21 cellular contexts compared by ENCODE assay signal in genomic region chr16:4498546-4499195, GRCh38. TPM values are rescaled to one million over a fixed set of nuclear protein-coding genes. Genes with fewer than 3 reads are reported as not detected.
DNase-seq lines count a peak whose midpoint lies in the region; ATAC-seq and TF ChIP-seq lines count a peak whose summit lies in the region.
"Had no signal": no experiment of that assay in that cellular context is flagged by ENCODE, and none has a peak within 500 bp of the region (broad histone marks: within the 10 kb centered on the region; RNA-seq: fewer than 3 reads in every experiment).

No MANE protein-coding gene starts in this region.

- H3K4me2 ChIP-seq in mammary epithelial cell (ENCODE audit: insufficient read depth, low read depth, low read length), result peak overlapping the region; percentile 10
- H3K4me2 ChIP-seq: GM23338 had no signal

- H3K27me3 Mint-ChIP-seq in stimulated activated naive CD8-positive, alpha-beta T cell treated with anti-CD3 and anti-CD28 coated beads, Interleukin-15, Interleukin-2, amounts not matched to agents 100 ng/mL and 50 ng/mL, for 24 hours, result no peaks in the 10 kb centered on the region
- no peaks in the 10 kb centered on the region for H3K27me3 Mint-ChIP-seq in type B pancreatic cell
- H3K27me3 Mint-ChIP-seq: activated CD4-positive, alpha-beta memory T cell treated with anti-CD3 and anti-CD28 coated beads for 36 hours; brain had no signal

- H3K27me3 ChIP-seq in mammary epithelial cell (ENCODE audit: insufficient read depth, low read length) (no peaks in the 10 kb centered on the region), right atrium auricular region (no peaks in the 10 kb centered on the region)

- H3K27ac ChIP-seq in mammary epithelial cell (ENCODE audit: insufficient read depth, low read depth, low read length) (peak overlapping the region; percentile 8), right atrium auricular region (no peak overlapping the region)
- H3K27ac ChIP-seq: SK-N-MC had no signal

- H3K4me1 ChIP-seq in mammary epithelial cell (ENCODE audit: insufficient read depth, low read length) (peaks cover 76% of the 10 kb centered on the region), right atrium auricular region (peaks cover 3 to 46% of the 10 kb centered on the region in 2 donors)

- no TSS peak for BruUV-seq in mammary epithelial cell (replicated peaks; lab: Mats Ljungman, UMichigan)

- peaks cover 12% of the 10 kb centered on the region for H3K36me3 Mint-ChIP-seq in stimulated activated naive CD8-positive, alpha-beta T cell treated with anti-CD3 and anti-CD28 coated beads, Interleukin-15, Interleukin-2, amounts not matched to agents 100 ng/mL and 50 ng/mL, for 24 hours (ENCODE audit: low read depth)
- H3K36me3 Mint-ChIP-seq in type B pancreatic cell, result no peaks in the 10 kb centered on the region

- peaks cover 80% of the 10 kb centered on the region for H3K79me2 ChIP-seq in mammary epithelial cell (ENCODE audit: insufficient read depth, low read length)

- H2AFZ ChIP-seq in mammary epithelial cell (ENCODE audit: low read depth, low read length), result no peak overlapping the region
- H2AFZ ChIP-seq: GM23338 had no signal

- WGBS in mammary epithelial cell (ENCODE audit: low coverage, missing lambda C conversion rate), result 54% methylated on average over 8 of the region's 8 CpGs

- H4K20me1 ChIP-seq in mammary epithelial cell (ENCODE audit: insufficient read depth, low read length), result no peaks in the 10 kb centered on the region

- H3K4me1 Mint-ChIP-seq in stimulated activated naive CD8-positive, alpha-beta T cell treated with anti-CD3 and anti-CD28 coated beads, Interleukin-15, Interleukin-2, amounts not matched to agents 100 ng/mL and 50 ng/mL, for 24 hours (ENCODE audit: low read depth), result peaks cover 85% of the 10 kb centered on the region
- H3K4me1 Mint-ChIP-seq in type B pancreatic cell (ENCODE audit: unreplicated experiment), result peaks cover 26% of the 10 kb centered on the region

- ATAC-seq in stimulated activated naive CD8-positive, alpha-beta T cell treated with anti-CD3 and anti-CD28 coated beads, Interleukin-15, Interleukin-2, amounts not matched to agents 100 U/mL and 50 U/mL, for 24 hours, result no peak
- ATAC-seq in GM18519 (IDR thresholded peaks at IDR 0.05; ENCODE audit: low FRiP score, unreplicated experiment), result no peak
- ATAC-seq: GM23338 had no signal

- no peaks in the 10 kb centered on the region for H3K36me3 ChIP-seq in mammary epithelial cell (ENCODE audit: insufficient read depth, low read length)
- H3K36me3 ChIP-seq in right atrium auricular region, result peaks cover 15% of the 10 kb centered on the region

- no peak for DNase-seq in stimulated activated naive CD8-positive, alpha-beta T cell treated with anti-CD3 and anti-CD28 coated beads, Interleukin-15, Interleukin-2, amounts not matched to agents 100 U/mL and 50 U/mL, for 24 hours
- DNase-seq in mammary epithelial cell (peak; percentile 68), kidney glomerular epithelial cell (lab: John Stamatoyannopoulos, UW) (peak; percentile 37), type B pancreatic cell (ENCODE audit: extremely low spot score, unreplicated experiment) (no peak), GM10266 (ENCODE audit: extremely low spot score) (no peak), right atrium auricular region (ENCODE audit: low spot score) (no peak)
- DNase-seq: activated CD4-positive, alpha-beta memory T cell treated with anti-CD3 and anti-CD28 coated beads for 36 hours; activated gamma-delta T cell; Caco-2; GDM1; NCI-H2029 treated with DMSO at 0.1 percent for 48 hours; NCI-H524 treated with DMSO at 0.1 percent for 48 hours; nephron progenitor cell; stimulated activated CD4-positive, alpha-beta T cell treated with anti-CD3 and anti-CD28 coated beads, Interleukin-12 subunit alpha, Interleukin-12 subunit beta, amount 100 ng/mL, for 4 hours; stimulated activated naive CD4-positive, alpha-beta T cell had no signal

- H3K9me3 ChIP-seq in mammary epithelial cell (replicated peaks; ENCODE audit: insufficient read depth, low read length) (no peaks in the 10 kb centered on the region), right atrium auricular region (no peaks in the 10 kb centered on the region)
- H3K9me3 ChIP-seq: Caco-2 had no signal

- no peak overlapping the region for H3K9ac ChIP-seq in mammary epithelial cell (ENCODE audit: insufficient read depth, low read length)

- H3K4me3 ChIP-seq in mammary epithelial cell (replicated peaks in 1 of 3; ENCODE audit: insufficient read depth in 1 of 3, low read depth in 2 of 3, low read length in 3 of 3), result no peak overlapping the region
- H3K4me3 ChIP-seq in right atrium auricular region, result no peak overlapping the region
- H3K4me3 ChIP-seq: GM23338, SK-N-MC had no signal

- intact Hi-C loops in mammary epithelial cell (cut with micrococcal nuclease), result no loop called here

- H3K4me3 Mint-ChIP-seq in stimulated activated naive CD8-positive, alpha-beta T cell treated with anti-CD3 and anti-CD28 coated beads, Interleukin-15, Interleukin-2, amounts not matched to agents 100 ng/mL and 50 ng/mL, for 24 hours, result no peak overlapping the region
- no peak overlapping the region for H3K4me3 Mint-ChIP-seq in type B pancreatic cell
- H3K4me3 Mint-ChIP-seq: activated CD4-positive, alpha-beta memory T cell treated with anti-CD3 and anti-CD28 coated beads for 36 hours; brain; GM23338; nephron progenitor cell had no signal

- dilution Hi-C loops in mammary epithelial cell (cut with HindIII; ENCODE audit: low sequenced_read_pairs), result no loop called here

- peak overlapping the region; percentile 19 for H3K27ac Mint-ChIP-seq in stimulated activated naive CD8-positive, alpha-beta T cell treated with anti-CD3 and anti-CD28 coated beads, Interleukin-15, Interleukin-2, amounts not matched to agents 100 ng/mL and 50 ng/mL, for 24 hours
- peak overlapping the region; percentile 26 for H3K27ac Mint-ChIP-seq in type B pancreatic cell
- H3K27ac Mint-ChIP-seq: activated CD4-positive, alpha-beta memory T cell treated with anti-CD3 and anti-CD28 coated beads for 36 hours; GM23338 had no signal

- H3K9me3 Mint-ChIP-seq in stimulated activated naive CD8-positive, alpha-beta T cell treated with anti-CD3 and anti-CD28 coated beads, Interleukin-15, Interleukin-2, amounts not matched to agents 100 ng/mL and 50 ng/mL, for 24 hours, result no peaks in the 10 kb centered on the region
- no peaks in the 10 kb centered on the region for H3K9me3 Mint-ChIP-seq in type B pancreatic cell
- H3K9me3 Mint-ChIP-seq: activated CD4-positive, alpha-beta memory T cell treated with anti-CD3 and anti-CD28 coated beads for 36 hours; brain; GM23338; nephron progenitor cell had no signal

- CTCF ChIA-PET in mammary epithelial cell (lab: Charles Lee; ENCODE audit: low non-redundant PET), result no interaction called here

- TF ChIP-seq CTCF in mammary epithelial cell (conservative IDR thresholded peaks at IDR 0.05 in 1 of 2, IDR thresholded peaks at IDR 0.05 in 1 of 2; ENCODE audit: extremely low read depth in 1 of 2, insufficient read depth in 1 of 2, low read depth in 1 of 2, low read length in 2 of 2) (no peak), type B pancreatic cell (conservative IDR thresholded peaks at IDR 0.05) (no peak), GM10266 (IDR thresholded peaks at IDR 0.05; ENCODE audit: control insufficient read depth, insufficient read depth, low read depth, missing control alignments) (no peak), right atrium auricular region (IDR thresholded peaks at IDR 0.05) (no peak)

- in situ Hi-C loops in mammary epithelial cell (cut with MboI; ENCODE audit: low sequenced_read_pairs in 2 of 2), result no loop called here

RNA-seq across cellular contexts. Expression of gene HMOX2, which starts 22.5 kb away (rescaled TPM):
- total RNA-seq in mammary epithelial cell (10 to 100 TPM; 55.8 to 98.4 TPM), type B pancreatic cell (ENCODE audit: low replicate concordance) (37.8 and 46.2 TPM in 2 replicates), right atrium auricular region (100 to 1,000 TPM in 1 of 2 donors, 10 to 100 TPM in 1; 98.7 to 101 TPM)
- 113 TPM for polyA plus RNA-seq in mammary epithelial cell
- polyA minus RNA-seq in mammary epithelial cell, result 96.6 TPM

RNA-seq across cellular contexts. Expression of gene NMRAL1, which starts 24.2 kb away (rescaled TPM):
- total RNA-seq in mammary epithelial cell (10 to 100 TPM; 55.7 to 62.8 TPM), type B pancreatic cell (ENCODE audit: low replicate concordance) (48.3 and 49.1 TPM in 2 replicates), right atrium auricular region (10 to 100 TPM; 18.7 to 36.3 TPM)
- 81.2 TPM for polyA plus RNA-seq in mammary epithelial cell
- 62.6 TPM for polyA minus RNA-seq in mammary epithelial cell

RNA-seq across cellular contexts. Expression of gene CDIP1, which starts 39.9 kb away (rescaled TPM):
- total RNA-seq in mammary epithelial cell (10 to 100 TPM; 63.3 to 81.8 TPM), type B pancreatic cell (ENCODE audit: low replicate concordance) (19.2 and 41.3 TPM in 2 replicates), right atrium auricular region (10 to 100 TPM; 29.6 to 42.9 TPM)
- 56.7 TPM for polyA plus RNA-seq in mammary epithelial cell
- 82.2 TPM for polyA minus RNA-seq in mammary epithelial cell

RNA-seq across cellular contexts. Expression of gene C16orf96, which starts 57.5 kb away (rescaled TPM):
- under 1 TPM in 1 of 2 donors, not detected in 1; 0.17 TPM for total RNA-seq in mammary epithelial cell
- not detected for polyA plus RNA-seq in mammary epithelial cell
- polyA minus RNA-seq in mammary epithelial cell, result not detected
- 0.14 and 0.43 TPM in 2 replicates for total RNA-seq in type B pancreatic cell (ENCODE audit: low replicate concordance)
- under 1 TPM in 1 of 2 donors, not detected in 1; 0.24 TPM for total RNA-seq in right atrium auricular region
- total RNA-seq: pulmonary artery endothelial cell had no signal

Comparison
In these comparisons a context has a peak if more than half of its experiments do, and no peak if none do; other contexts are left out.
1. DNase-seq: peak in mammary epithelial cell (single experiment) and kidney glomerular epithelial cell (single experiment); none in stimulated activated naive CD8-positive, alpha-beta T cell treated with anti-CD3 and anti-CD28 coated beads, Interleukin-15, Interleukin-2, amounts not matched to agents 100 U/mL and 50 U/mL, for 24 hours (single experiment), type B pancreatic cell (single experiment), GM10266 (single experiment) and right atrium auricular region (single experiment).